Comparison of ENCODE assay signal across 27 cellular contexts in the genomic region with DNA sequence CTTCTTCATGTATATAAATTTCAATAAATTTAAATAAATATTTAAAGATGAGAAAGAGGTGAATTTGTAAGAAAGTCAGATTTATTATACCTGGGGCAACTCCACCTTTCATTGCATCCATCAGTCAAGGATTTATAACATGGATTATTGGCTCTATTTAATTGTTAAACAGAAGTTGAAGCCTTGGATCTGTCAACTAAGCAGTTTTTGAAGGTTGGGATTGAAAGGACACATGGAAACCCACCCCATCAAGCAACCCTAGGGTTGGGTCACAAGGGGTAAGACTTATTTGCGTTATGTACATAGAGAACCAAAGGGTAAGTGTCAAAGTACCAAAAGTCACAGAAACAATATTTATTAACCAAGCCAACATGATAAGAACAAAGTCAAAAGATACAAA.
"Had no signal": no experiment of that assay in that cellular context is flagged by ENCODE, and none has a peak within 500 bp of the region (broad histone marks: within the 10 kb centered on the region; RNA-seq: fewer than 3 reads in every experiment).

No MANE protein-coding gene starts in this region.

- H3K4me3 ChIP-seq: stomach, suprapubic skin, testis, thoracic aorta, thyroid gland, tibial artery, tibial nerve, transverse colon, upper lobe of left lung, upper lobe of right lung, uterus, vagina had no signal

- DNase-seq: stimulated activated CD4-positive, alpha-beta T cell treated with anti-CD3 and anti-CD28 coated beads, Interleukin-2, amount 100 ng/mL, for 48 hours; stimulated activated CD4-positive, alpha-beta T cell treated with anti-CD3 and anti-CD28 coated beads, Interleukin-4, amount 100 ng/mL, for 1 hour; stimulated activated CD4-positive, alpha-beta T cell treated with anti-CD3 and anti-CD28 coated beads, Interleukin-4, amount 100 ng/mL, for 24 hours; stimulated activated CD4-positive, alpha-beta T cell treated with anti-CD3 and anti-CD28 coated beads, Interleukin-4, amount 100 ng/mL, for 4 hours; stimulated activated CD8-positive, alpha-beta memory T cell treated with anti-CD3 and anti-CD28 coated beads, Interleukin-4, amount 100 ng/mL, for 48 hours; stimulated activated naive B cell treated with anti-CD40 and anti-IgM and Interleukin-4, amounts not matched to agents 10 μg/mL and 1 μg/mL and 100 μg/mL, for 72 hours; stimulated activated naive CD4-positive, alpha-beta T cell; stimulated activated naive CD4-positive, alpha-beta T cell treated with Interleukin-2 at 50 U/mL for 16 hours; stimulated activated naive CD8-positive, alpha-beta T cell treated with anti-CD3 and anti-CD28 coated beads, Interleukin-15, amount 100 ng/mL, for 72 hours; stimulated activated naive CD8-positive, alpha-beta T cell treated with anti-CD3 and anti-CD28 coated beads, Interleukin-15, Interleukin-2, amounts not matched to agents 100 U/mL and 50 U/mL, for 24 hours; stomach; substantia nigra; testis; thyroid gland; tibial artery; transverse colon; trophoblast cell; upper lobe of left lung; upper lobe of right lung; uterus had no signal

- H3K36me3 ChIP-seq: stomach, suprapubic skin, thoracic aorta, thyroid gland, tibial artery, tibial nerve, transverse colon, upper lobe of left lung, upper lobe of right lung, uterus, vagina had no signal

- H3K27ac ChIP-seq: stomach, suprapubic skin, testis, thoracic aorta, thyroid gland, tibial artery, tibial nerve, transverse colon, upper lobe of left lung, upper lobe of right lung, uterus, vagina had no signal

- H3K4me1 ChIP-seq: stomach, suprapubic skin, testis, thyroid gland, tibial artery, tibial nerve, transverse colon, upper lobe of left lung, upper lobe of right lung, uterus, vagina had no signal

- ATAC-seq: stimulated activated effector memory CD8-positive, alpha-beta T cell treated with anti-CD3 and anti-CD28 coated beads, Interleukin-12 subunit alpha, Interleukin-12 subunit beta, amount 100 ng/mL, for 72 hours; stimulated activated memory B cell treated with anti-CD40 and anti-IgM and Interleukin-4, amounts not matched to agents 10 μg/mL and 1 μg/mL and 100 μg/mL, for 72 hours; stimulated activated naive B cell treated with anti-CD40 and anti-IgM and Interleukin-4, amounts not matched to agents 10 μg/mL and 1 μg/mL and 100 μg/mL, for 72 hours; stimulated activated naive CD8-positive, alpha-beta T cell treated with anti-CD3 and anti-CD28 coated beads, Interleukin-15, amount 100 ng/mL, for 72 hours; stimulated activated naive CD8-positive, alpha-beta T cell treated with anti-CD3 and anti-CD28 coated beads, Interleukin-15, Interleukin-2, amounts not matched to agents 100 U/mL and 50 U/mL, for 24 hours; upper lobe of right lung had no signal

- FAIRE-seq: urothelium cell line had no signal

- H3K9me3 ChIP-seq: stomach, suprapubic skin, testis, thoracic aorta, thyroid gland, tibial artery, tibial nerve, transverse colon, upper lobe of left lung, upper lobe of right lung, uterus, vagina had no signal

- H3K27me3 ChIP-seq: stomach, suprapubic skin, testis, thyroid gland, tibial artery, tibial nerve, transverse colon, upper lobe of left lung, upper lobe of right lung, uterus, vagina had no signal
